Comparison of ENCODE assay signal across 8 cellular contexts in genomic region chr5:176362098-176362442, GRCh38. TPM values are rescaled to one million over a fixed set of nuclear protein-coding genes. Genes with fewer than 3 reads are reported as not detected.
DNase-seq lines count a peak whose midpoint lies in the region; ATAC-seq and TF ChIP-seq lines count a peak whose summit lies in the region.

No MANE protein-coding gene starts in this region.

- peak overlapping the region; percentile 98 for H3K4me3 Mint-ChIP-seq in HFFc6

- H3K36me3 Mint-ChIP-seq in HFFc6 (ENCODE audit: low read depth): peaks cover 19% of the 10 kb centered on the region

- peaks cover 4% of the 10 kb centered on the region for H3K27me3 Mint-ChIP-seq in HFFc6 (ENCODE audit: insufficient read depth)

- H3K9ac ChIP-seq in DND-41 (ENCODE audit: low read depth, low read length): peak overlapping the region; percentile 90

- peaks cover 23% of the 10 kb centered on the region for H3K36me3 ChIP-seq in DND-41 (ENCODE audit: insufficient read depth, low read length)
- no peaks in the 10 kb centered on the region for H3K36me3 ChIP-seq in thoracic aorta

- H2AFZ ChIP-seq in DND-41 (ENCODE audit: low read depth, low read length): peak overlapping the region; percentile 89

- peak overlapping the region; percentile 48 for H3K27ac ChIP-seq in DND-41 (ENCODE audit: low read length)
- peak overlapping the region; percentile 31 to 63 for H3K27ac ChIP-seq in thoracic aorta

- H3K9me3 ChIP-seq in DND-41 (ENCODE audit: insufficient read depth, low read length, severe bottlenecking): no peaks in the 10 kb centered on the region
- peaks cover 2% of the 10 kb centered on the region for H3K9me3 ChIP-seq in iPS-18c (ENCODE audit: control insufficient read depth, insufficient read depth, low read length)
- no peaks in the 10 kb centered on the region for H3K9me3 ChIP-seq in thoracic aorta

- no peaks in the 10 kb centered on the region for H3K9me3 Mint-ChIP-seq in HFFc6

- peaks cover 36% of the 10 kb centered on the region for H3K4me1 Mint-ChIP-seq in HFFc6 (ENCODE audit: low read depth)

- H3K4me3 ChIP-seq in DND-41 (ENCODE audit: low read depth in 1 of 2, low read length in 2 of 2): peak overlapping the region; percentile 6 to 75; a peak in 3 of 4 replicates
- H3K4me3 ChIP-seq in WI38 (ENCODE audit: low read depth, low read length): peak overlapping the region; percentile 96
- peak overlapping the region; percentile 98 for H3K4me3 ChIP-seq in iPS-18c (ENCODE audit: insufficient read depth, low read depth, low read length)
- H3K4me3 ChIP-seq in thoracic aorta: peak overlapping the region; percentile 98

- DNase-seq in DND-41 (no peak), HFFc6 (no peak), thoracic aorta (ENCODE audit: low spot score) (no peak), GOT3 (lab: John Stamatoyannopoulos, UW) (no peak), NCI-H1048 (lab: John Stamatoyannopoulos, UW) (no peak)
- no peak for DNase-seq in stimulated activated CD4-positive, alpha-beta T cell treated with anti-CD3 and anti-CD28 coated beads, Interleukin-4, amount 100 ng/mL, for 24 hours

- peaks cover 11% of the 10 kb centered on the region; the same call in 1 of the 2 replicates for H4K20me1 ChIP-seq in DND-41 (ENCODE audit: insufficient read depth, low read length)

- ATAC-seq in DND-41 (ENCODE audit: insufficient read depth, low read depth) (no peak), thoracic aorta (ENCODE audit: insufficient number of reproducible peaks, low FRiP score, low read depth) (no peak)

- H3K27me3 ChIP-seq in DND-41 (ENCODE audit: insufficient read depth, low read length, poor library complexity): no peaks in the 10 kb centered on the region
- no peaks in the 10 kb centered on the region for H3K27me3 ChIP-seq in thoracic aorta (replicated peaks; ENCODE audit: insufficient read depth)

- H3K4me2 ChIP-seq in DND-41 (ENCODE audit: insufficient read depth, low read length): peak overlapping the region; percentile 82

- H3K27ac Mint-ChIP-seq in HFFc6: peak overlapping the region; percentile 86; the same call in 1 of the 2 replicates

- peaks cover 28% of the 10 kb centered on the region for H3K4me1 ChIP-seq in DND-41 (ENCODE audit: insufficient read depth, low read length)
- H3K4me1 ChIP-seq in thoracic aorta (ENCODE audit: control insufficient read depth in 1 of 2, low read depth in 2 of 2): peaks cover 12 to 30% of the 10 kb centered on the region in 2 donors

- peaks cover 39% of the 10 kb centered on the region for H3K79me2 ChIP-seq in DND-41 (ENCODE audit: insufficient read depth, low read length)

- TF ChIP-seq CTCF in DND-41 (IDR thresholded peaks at IDR 0.05; ENCODE audit: borderline replicate concordance, extremely low read depth, low read length, poor library complexity, severe bottlenecking) (no peak), HFFc6 (IDR thresholded peaks at IDR 0.05) (no peak), WI38 (IDR thresholded peaks at IDR 0.05; ENCODE audit: low read depth, low read length) (no peak), thoracic aorta (IDR thresholded peaks at IDR 0.05) (no peak)

RNA-seq across cellular contexts. Expression of gene KIAA1191, which starts 0.5 kb away (rescaled TPM):
- total RNA-seq in HFFc6 (2021; fragmentation: NEBNext Ultra II Directional; extraction: Animal tissue kit (Norgen Biotek cat#: 25700)): 100 to 1,000 TPM in 3 of 6 experiments, 10 to 100 TPM in 3; 82.4 to 111 (median 95.6) TPM
- total RNA-seq in thoracic aorta: 100 to 1,000 TPM in 1 of 2 donors, 10 to 100 TPM in 1; 95.9 to 154 TPM

RNA-seq across cellular contexts. Expression of gene ARL10, which starts 3.2 kb away (rescaled TPM):
- total RNA-seq in HFFc6 (2021; fragmentation: NEBNext Ultra II Directional; extraction: Animal tissue kit (Norgen Biotek cat#: 25700)): 1 to 10 TPM; 6.6 to 8.9 (median 8.0) TPM
- 10 to 100 TPM; 10.4 to 14.8 TPM for total RNA-seq in thoracic aorta

RNA-seq across cellular contexts. Expression of gene NOP16, which starts 26.3 kb away (rescaled TPM):
- total RNA-seq in HFFc6 (2021; fragmentation: NEBNext Ultra II Directional; extraction: Animal tissue kit (Norgen Biotek cat#: 25700)): 10 to 100 TPM; 27.8 to 48.7 (median 33.2) TPM
- total RNA-seq in thoracic aorta: 10 to 100 TPM in 1 of 2 donors, 1 to 10 TPM in 1; 6.3 to 12.6 TPM

RNA-seq across cellular contexts. Expression of gene HIGD2A, which starts 26.5 kb away (rescaled TPM):
- total RNA-seq in HFFc6 (2021; fragmentation: NEBNext Ultra II Directional; extraction: Animal tissue kit (Norgen Biotek cat#: 25700)): 100 to 1,000 TPM in 4 of 6 experiments, 10 to 100 TPM in 2; 90.4 to 109 (median 105) TPM
- 10 to 100 TPM; 45.2 to 57.5 TPM for total RNA-seq in thoracic aorta

RNA-seq across cellular contexts. Expression of gene CLTB, which starts 54.3 kb away (rescaled TPM):
- total RNA-seq in HFFc6 (2021; fragmentation: NEBNext Ultra II Directional; extraction: Animal tissue kit (Norgen Biotek cat#: 25700)): 100 to 1,000 TPM; 178 to 226 (median 202) TPM
- 100 to 1,000 TPM; 155 to 192 TPM for total RNA-seq in thoracic aorta

Comparison
In these comparisons a context has a peak if more than half of its experiments do, and no peak if none do; other contexts are left out.
1. H3K4me3 ChIP-seq: peak in every context shown above with its lines; median percentile 98 in iPS-18c; 98 in thoracic aorta; 96 in WI38; 40 in DND-41.